ENCODE assay signal across 10 cellular contexts in the genomic region with DNA sequence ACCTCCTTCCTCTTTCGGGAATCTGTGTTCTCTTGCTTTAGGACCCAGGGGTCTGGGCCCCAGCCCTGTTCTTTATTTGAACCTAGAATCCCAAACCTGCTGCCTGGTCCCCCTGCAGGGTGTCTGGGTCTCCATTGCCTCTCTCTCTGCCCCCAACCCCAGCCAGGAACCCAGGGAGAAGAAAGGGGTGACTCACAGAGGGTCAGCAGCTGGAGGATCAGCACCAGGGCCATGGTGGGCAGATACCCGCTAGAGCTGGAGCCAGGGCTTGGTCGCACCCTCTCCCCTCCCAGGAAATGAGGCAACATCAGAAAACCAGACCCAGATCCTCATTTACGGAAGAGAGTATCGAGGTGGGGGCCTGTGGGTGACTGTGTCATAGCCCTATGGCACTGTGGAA. TPM values are rescaled to one million over a fixed set of nuclear protein-coding genes. Genes with fewer than 3 reads are reported as not detected.
DNase-seq lines count a peak whose midpoint lies in the region; ATAC-seq and TF ChIP-seq lines count a peak whose summit lies in the region.
"Had no signal": no experiment of that assay in that cellular context is flagged by ENCODE, and none has a peak within 500 bp of the region (broad histone marks: within the 10 kb centered on the region; RNA-seq: fewer than 3 reads in every experiment).

A gene with protein sequence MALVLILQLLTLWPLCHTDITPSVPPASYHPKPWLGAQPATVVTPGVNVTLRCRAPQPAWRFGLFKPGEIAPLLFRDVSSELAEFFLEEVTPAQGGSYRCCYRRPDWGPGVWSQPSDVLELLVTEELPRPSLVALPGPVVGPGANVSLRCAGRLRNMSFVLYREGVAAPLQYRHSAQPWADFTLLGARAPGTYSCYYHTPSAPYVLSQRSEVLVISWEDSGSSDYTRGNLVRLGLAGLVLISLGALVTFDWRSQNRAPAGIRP (minus strand): TSS at position 244 of the 400 bp plus-strand sequence. CDS start 11 bp downstream, at position 233.

- H3K27ac ChIP-seq in CD8-positive, alpha-beta T cell (ENCODE audit: low read depth, low read length): no peak within 1 kb of the TSS
- H3K27ac ChIP-seq in HUES64 (ENCODE audit: low read depth, low read length): 0 out of 2 replicates have a peak within 1 kb of the TSS, but pooled peaks have one; percentile 35

- peaks cover 5% of the 10 kb centered on the region for H3K27me3 Mint-ChIP-seq in CD8-positive, alpha-beta T cell (ENCODE audit: low read depth)
- H3K27me3 Mint-ChIP-seq in activated T-helper 2 cell treated with anti-CD3 and anti-CD28 coated beads, Interferon-gamma antibody, Interleukin-2, Interleukin-4, amounts not matched to agents 10 μg/mL and 5 μg/mL and 100 μg/mL, durations not matched to agents 14 hours and 24 hours and 36 hours (ENCODE audit: low read depth): peaks cover 11% of the 10 kb centered on the region
- H3K27me3 Mint-ChIP-seq in naive thymus-derived CD8-positive, alpha-beta T cell: peaks cover 0 to 6% (median 0%) of the 10 kb centered on the region in 5 donors

- CTCF ChIA-PET in CD8-positive, alpha-beta T cell (lab: Charles Lee): no interaction called here
- CTCF ChIA-PET in HEK293T (lab: Yijun Ruan, JAX): no interaction called here

- no peak within 1 kb of the TSS for H3K9ac ChIP-seq in HUES64 (ENCODE audit: low read depth, low read length)

- H3K36me3 Mint-ChIP-seq in CD8-positive, alpha-beta T cell: peaks cover 9% of the 10 kb centered on the region
- H3K36me3 Mint-ChIP-seq in activated T-helper 2 cell treated with anti-CD3 and anti-CD28 coated beads, Interferon-gamma antibody, Interleukin-2, Interleukin-4, amounts not matched to agents 10 μg/mL and 5 μg/mL and 100 μg/mL, durations not matched to agents 14 hours and 24 hours and 36 hours (ENCODE audit: low read depth): peaks cover 8% of the 10 kb centered on the region
- H3K36me3 Mint-ChIP-seq in naive thymus-derived CD8-positive, alpha-beta T cell: peaks cover 0 to 3% (median 0%) of the 10 kb centered on the region in 3 donors

- peak within 1 kb of the TSS; percentile 53 for H3K4me3 Mint-ChIP-seq in CD8-positive, alpha-beta T cell
- peak within 1 kb of the TSS; percentile 65 for H3K4me3 Mint-ChIP-seq in activated T-helper 2 cell treated with anti-CD3 and anti-CD28 coated beads, Interferon-gamma antibody, Interleukin-2, Interleukin-4, amounts not matched to agents 10 μg/mL and 5 μg/mL and 100 μg/mL, durations not matched to agents 14 hours and 24 hours and 36 hours (ENCODE audit: low read depth)
- peak within 1 kb of the TSS; percentile 16 to 99 (median 52) for H3K4me3 Mint-ChIP-seq in naive thymus-derived CD8-positive, alpha-beta T cell

- no peaks in the 10 kb centered on the region for H3K9me3 Mint-ChIP-seq in CD8-positive, alpha-beta T cell
- no peaks in the 10 kb centered on the region for H3K9me3 Mint-ChIP-seq in activated T-helper 2 cell treated with anti-CD3 and anti-CD28 coated beads, Interferon-gamma antibody, Interleukin-2, Interleukin-4, amounts not matched to agents 10 μg/mL and 5 μg/mL and 100 μg/mL, durations not matched to agents 14 hours and 24 hours and 36 hours
- no peaks in the 10 kb centered on the region for H3K9me3 Mint-ChIP-seq in naive thymus-derived CD8-positive, alpha-beta T cell

- H3K9me3 ChIP-seq in CD8-positive, alpha-beta T cell (ENCODE audit: low read length): no peaks in the 10 kb centered on the region
- no peaks in the 10 kb centered on the region for H3K9me3 ChIP-seq in HUES64 (ENCODE audit: insufficient read depth, low read depth, low read length)

- DNase-seq in CD8-positive, alpha-beta T cell: no peak
- DNase-seq in activated T-helper 2 cell treated with anti-CD3 and anti-CD28 coated beads, Interferon-gamma antibody, Interleukin-2, Interleukin-4, amounts not matched to agents 10 μg/mL and 5 μg/mL and 100 μg/mL, durations not matched to agents 14 hours and 24 hours and 36 hours (ENCODE audit: low spot score): no peak
- DNase-seq in naive thymus-derived CD8-positive, alpha-beta T cell: no peak
- DNase-seq in HEK293T (ENCODE audit: extremely low spot score): no peak
- no peak for DNase-seq in NCI-H2081 (lab: John Stamatoyannopoulos, UW)
- no peak for DNase-seq in mucosa of gallbladder (ENCODE audit: low spot score)
- DNase-seq: NCI-H1436 treated with DMSO at 0.1 percent for 48 hours had no signal

- intact Hi-C loops in CD8-positive, alpha-beta T cell (cut with DNase I, micrococcal nuclease): loop anchor here in 1 of 2 experiments (5.0 kb wide), 1 partner anchor 578 kb away; no protein-coding TSS in a partner anchor
- intact Hi-C loops in activated T-helper 2 cell treated with anti-CD3 and anti-CD28 coated beads, Interferon-gamma antibody, Interleukin-2, Interleukin-4, amounts not matched to agents 10 μg/mL and 5 μg/mL and 100 μg/mL, durations not matched to agents 14 hours and 24 hours and 36 hours (cut with micrococcal nuclease): loop anchor here (5.0 kb wide), 2 partner anchors 233 to 362 kb away; a partner anchor contains a TSS

- H3K27ac Mint-ChIP-seq in CD8-positive, alpha-beta T cell: peak within 1 kb of the TSS; percentile 30
- no peak within 1 kb of the TSS for H3K27ac Mint-ChIP-seq in activated T-helper 2 cell treated with anti-CD3 and anti-CD28 coated beads, Interferon-gamma antibody, Interleukin-2, Interleukin-4, amounts not matched to agents 10 μg/mL and 5 μg/mL and 100 μg/mL, durations not matched to agents 14 hours and 24 hours and 36 hours
- H3K27ac Mint-ChIP-seq in naive thymus-derived CD8-positive, alpha-beta T cell: peak within 1 kb of the TSS in 8 of 10 donors; percentile 6 to 81 (median 59)

- POLR2A ChIA-PET in CD8-positive, alpha-beta T cell (lab: Charles Lee): no interaction called here
- POLR2A ChIA-PET in naive thymus-derived CD8-positive, alpha-beta T cell (lab: Charles Lee): interaction anchor here (4.7 kb wide), 1 partner anchor 15 kb away, joined by 52 read pairs; a partner anchor contains a TSS
- POLR2A ChIA-PET in HEK293T (lab: Yijun Ruan, JAX): interaction anchor here (0.5 to 1.2 kb wide), 2 partner anchors 69 to 272 kb away, joined by 3 to 4 read pairs; no protein-coding TSS in a partner anchor

- ATAC-seq in CD8-positive, alpha-beta T cell: no peak
- no peak for ATAC-seq in naive thymus-derived CD8-positive, alpha-beta T cell
- ATAC-seq in GM18520 (IDR thresholded peaks at IDR 0.05; ENCODE audit: unreplicated experiment): no peak
- ATAC-seq: left lobe of liver had no signal

- no peak within 1 kb of the TSS for H3K4me3 ChIP-seq in CD8-positive, alpha-beta T cell (ENCODE audit: low read depth, low read length)
- no peak within 1 kb of the TSS for H3K4me3 ChIP-seq in HUES64 (ENCODE audit: low read length)

- H3K4me1 ChIP-seq in CD8-positive, alpha-beta T cell (ENCODE audit: insufficient read depth, low read length): peaks cover 12% of the 10 kb centered on the region
- H3K4me1 ChIP-seq in HUES64 (ENCODE audit: insufficient read depth, low read length): peaks cover 5% of the 10 kb centered on the region; the same call in 1 of the 2 replicates

- no peak for TF ChIP-seq CTCF in CD8-positive, alpha-beta T cell (IDR thresholded peaks at IDR 0.05)

- peaks cover 33% of the 10 kb centered on the region for H3K4me1 Mint-ChIP-seq in CD8-positive, alpha-beta T cell (ENCODE audit: low read depth)
- peaks cover 14% of the 10 kb centered on the region for H3K4me1 Mint-ChIP-seq in activated T-helper 2 cell treated with anti-CD3 and anti-CD28 coated beads, Interferon-gamma antibody, Interleukin-2, Interleukin-4, amounts not matched to agents 10 μg/mL and 5 μg/mL and 100 μg/mL, durations not matched to agents 14 hours and 24 hours and 36 hours (ENCODE audit: low read depth)
- H3K4me1 Mint-ChIP-seq in naive thymus-derived CD8-positive, alpha-beta T cell: peaks cover 18 to 39% (median 34%) of the 10 kb centered on the region in 4 donors

- 84% methylated on average over 4 of the region's 5 CpGs for WGBS in HUES64

- H3K27me3 ChIP-seq in CD8-positive, alpha-beta T cell (ENCODE audit: insufficient read depth, low read length): no peaks in the 10 kb centered on the region
- H3K27me3 ChIP-seq in HUES64 (ENCODE audit: insufficient read depth, low read length): peaks cover 15% of the 10 kb centered on the region

- no peaks in the 10 kb centered on the region for H3K36me3 ChIP-seq in CD8-positive, alpha-beta T cell (ENCODE audit: insufficient read depth, low read length)
- H3K36me3 ChIP-seq in HUES64 (ENCODE audit: insufficient read depth, low read length): peaks cover 10% of the 10 kb centered on the region

TF ChIP-seq in HEK293T, 16 proteins besides CTCF, POLR2A, EP300 and RAD21:
- no peak for TF ChIP-seq SP1 (IDR thresholded peaks at IDR 0.05)
- no peak for TF ChIP-seq ARNT (IDR thresholded peaks at IDR 0.05)
- no peak for TF ChIP-seq FOXM1 (IDR thresholded peaks at IDR 0.05; ENCODE audit: borderline replicate concordance)
- TF ChIP-seq SUZ12 (IDR thresholded peaks at IDR 0.05): no peak
- TF ChIP-seq FOXK2 (IDR thresholded peaks at IDR 0.05): no peak
- no peak for TF ChIP-seq ZNF384 (IDR thresholded peaks at IDR 0.05)
- no peak for TF ChIP-seq HDGF (IDR thresholded peaks at IDR 0.05; ENCODE audit: borderline replicate concordance)
- no peak for TF ChIP-seq ELF4 (IDR thresholded peaks at IDR 0.05)
- TF ChIP-seq, protein P1, sequence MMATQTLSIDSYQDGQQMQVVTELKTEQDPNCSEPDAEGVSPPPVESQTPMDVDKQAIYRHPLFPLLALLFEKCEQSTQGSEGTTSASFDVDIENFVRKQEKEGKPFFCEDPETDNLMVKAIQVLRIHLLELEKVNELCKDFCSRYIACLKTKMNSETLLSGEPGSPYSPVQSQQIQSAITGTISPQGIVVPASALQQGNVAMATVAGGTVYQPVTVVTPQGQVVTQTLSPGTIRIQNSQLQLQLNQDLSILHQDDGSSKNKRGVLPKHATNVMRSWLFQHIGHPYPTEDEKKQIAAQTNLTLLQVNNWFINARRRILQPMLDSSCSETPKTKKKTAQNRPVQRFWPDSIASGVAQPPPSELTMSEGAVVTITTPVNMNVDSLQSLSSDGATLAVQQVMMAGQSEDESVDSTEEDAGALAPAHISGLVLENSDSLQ (IDR thresholded peaks at IDR 0.05): no peak
- no peak for TF ChIP-seq TARDBP (IDR thresholded peaks at IDR 0.05)
- TF ChIP-seq NFRKB (IDR thresholded peaks at IDR 0.05): no peak
TF ChIP-seq in HEK293T: peak in this region for 0.

RNA-seq across cellular contexts. Expression of the gene that starts here (rescaled TPM):
- under 1 TPM; 0.19 to 0.49 TPM for total RNA-seq in CD8-positive, alpha-beta T cell
- 0.55 TPM for polyA plus RNA-seq in HUES64 (2013, experiment 1 of 2)
- polyA plus RNA-seq in HUES64 (2013, experiment 2 of 2): 0.63 TPM
- total RNA-seq in activated T-helper 2 cell treated with anti-CD3 and anti-CD28 coated beads, Interferon-gamma antibody, Interleukin-2, Interleukin-4, amounts not matched to agents 10 μg/mL and 5 μg/mL and 100 μg/mL, durations not matched to agents 14 hours and 24 hours and 36 hours: 0.23 and 0.39 TPM in 2 replicates
- under 1 TPM in 1 of 2 experiments, not detected in 1; 0.33 TPM for total RNA-seq in naive thymus-derived CD8-positive, alpha-beta T cell
- polyA plus RNA-seq in naive thymus-derived CD8-positive, alpha-beta T cell: under 1 TPM in 1 of 3 donors, not detected in 2; 0.16 TPM
- 3.9 TPM for total RNA-seq in mucosa of gallbladder
